Comparison of ENCODE assay signal across 8 cellular contexts in genomic region chr15:90957105-90957790, GRCh38. TPM values are rescaled to one million over a fixed set of nuclear protein-coding genes. Genes with fewer than 3 reads are reported as not detected.
DNase-seq lines count a peak whose midpoint lies in the region; ATAC-seq and TF ChIP-seq lines count a peak whose summit lies in the region.

No MANE protein-coding gene starts in this region.

- H3K4me1 Mint-ChIP-seq in WTC11, result peaks cover 16% of the 10 kb centered on the region

- H3K36me3 ChIP-seq in gastroesophageal sphincter (peaks cover 0 to 44% of the 10 kb centered on the region in 2 donors), ovary (no peaks in the 10 kb centered on the region)

- TF ChIP-seq CTCF in WTC11 (IDR thresholded peaks at IDR 0.05) (no peak), gastroesophageal sphincter (IDR thresholded peaks at IDR 0.05) (no peak), ovary (IDR thresholded peaks at IDR 0.05) (no peak)

- no peak for TF ChIP-seq POLR2A in gastroesophageal sphincter (IDR thresholded peaks at IDR 0.05)
- peak; percentile 7 for TF ChIP-seq POLR2A in ovary (IDR thresholded peaks at IDR 0.05)

- H3K36me3 Mint-ChIP-seq in WTC11, result peaks cover 33% of the 10 kb centered on the region

- intact Hi-C loops in ovary (cut with DNase I), result loop anchor here in 2 of 4 donors (5.0 to 10.0 kb wide), 2 partner anchors 315 to 318 kb away; no protein-coding TSS in a partner anchor

- CTCF ChIA-PET in WTC11 (lab: Charles Lee), result interaction anchor here (0.6 to 6.2 kb wide), 61 partner anchors 10 to 1382 kb away, joined by 3 to 264 read pairs (median 5); partner anchors contain the start of genes BLM, FES, HDDC3 and MAN2A2

- H3K4me1 ChIP-seq in gastroesophageal sphincter, result peaks cover 2 to 66% (median 16%) of the 10 kb centered on the region in 3 donors
- peaks cover 7% of the 10 kb centered on the region for H3K4me1 ChIP-seq in ovary (ENCODE audit: insufficient read depth)

- TF ChIP-seq EP300 in gastroesophageal sphincter (IDR thresholded peaks at IDR 0.05), result no peak
- no peak for TF ChIP-seq EP300 in ovary (IDR thresholded peaks at IDR 0.05)

- H3K9me3 ChIP-seq in gastroesophageal sphincter (no peaks in the 10 kb centered on the region), ovary (no peaks in the 10 kb centered on the region)

- no peak overlapping the region for H3K27ac Mint-ChIP-seq in WTC11

- peak overlapping the region; percentile 71 for H3K4me3 Mint-ChIP-seq in WTC11

- 20 to 40% methylated on average over 1 of the region's 58 CpGs for WGBS in gastroesophageal sphincter (ENCODE audit: low coverage in 1 of 2), 2 donors
- 4 to 5% (median 5%) methylated on average over 34 to 58 of the region's 58 CpGs for WGBS in ovary, 3 donors

- DNase-seq in ELR (ENCODE audit: low read depth) (peak; percentile 56), WTC11 (ENCODE audit: low spot score) (peak; percentile 61), ovary (peak in 3 of 5 donors; percentile 44 to 65 (median 54)), COR-L47 (lab: John Stamatoyannopoulos, UW) (no peak)
- no peak for DNase-seq in stimulated activated CD4-positive, alpha-beta T cell treated with anti-CD3 and anti-CD28 coated beads, Interleukin-2, amount 100 ng/mL, for 24 hours
- DNase-seq in stimulated activated naive CD4-positive, alpha-beta T cell (lab: John Stamatoyannopoulos, UW), result no peak

- ATAC-seq in WTC11 (peak; percentile 6), gastroesophageal sphincter (peak; percentile 6), HG02588 (IDR thresholded peaks at IDR 0.05; ENCODE audit: unreplicated experiment) (no peak)

- H3K9me3 Mint-ChIP-seq in WTC11, result no peaks in the 10 kb centered on the region

- no peaks in the 10 kb centered on the region for H3K27me3 Mint-ChIP-seq in WTC11 (ENCODE audit: low read depth)

- POLR2A ChIA-PET in WTC11 (lab: Charles Lee), result interaction anchor here (0.7 to 2.1 kb wide), 9 partner anchors 9 to 93 kb away, joined by 3 to 10 read pairs (median 4); partner anchors contain the start of genes PRC1 and UNC45A

- H3K4me3 ChIP-seq in gastroesophageal sphincter (peak overlapping the region; percentile 77 to 91), ovary (peak overlapping the region; percentile 80)

- H3K27me3 ChIP-seq in gastroesophageal sphincter, result no peaks in the 10 kb centered on the region
- no peaks in the 10 kb centered on the region for H3K27me3 ChIP-seq in ovary

- H3K27ac ChIP-seq in gastroesophageal sphincter (peak overlapping the region; percentile 70 to 85 (median 82)), ovary (peak overlapping the region; percentile 67 to 68)

TF ChIP-seq in WTC11, 78 proteins besides CTCF, POLR2A, EP300 and RAD21 (continues in another document):
- TF ChIP-seq ZNF263 (CRISPR knock-in tag; IDR thresholded peaks at IDR 0.05; ENCODE audit: low read depth) (no peak), HMGA2 (CRISPR knock-in tag; IDR thresholded peaks at IDR 0.05) (no peak), SMAD4 (CRISPR knock-in tag; IDR thresholded peaks at IDR 0.05) (no peak), ETV6 (CRISPR knock-in tag; IDR thresholded peaks at IDR 0.05) (no peak), NR3C1 (CRISPR knock-in tag; conservative IDR thresholded peaks at IDR 0.05; ENCODE audit: low read depth) (no peak), ZNF416 (CRISPR knock-in tag; IDR thresholded peaks at IDR 0.05) (no peak), NR2C2 (CRISPR knock-in tag; IDR thresholded peaks at IDR 0.05) (peak; percentile 15; the same call in 1 of the 2 replicates), NFE2L1 (CRISPR knock-in tag; IDR thresholded peaks at IDR 0.05) (peak; percentile 27; the same call in 1 of the 2 replicates), TEAD4 (CRISPR knock-in tag; IDR thresholded peaks at IDR 0.05) (no peak), ZNF317 (CRISPR knock-in tag; IDR thresholded peaks at IDR 0.05; ENCODE audit: borderline replicate concordance, low read depth) (no peak), NFYB (CRISPR knock-in tag; conservative IDR thresholded peaks at IDR 0.05; ENCODE audit: low read depth) (no peak), ZNF121 (CRISPR knock-in tag; IDR thresholded peaks at IDR 0.05) (no peak), AR (CRISPR knock-in tag; IDR thresholded peaks at IDR 0.05) (no peak), RORB (CRISPR knock-in tag; IDR thresholded peaks at IDR 0.05) (no peak), ESRRA (CRISPR knock-in tag; IDR thresholded peaks at IDR 0.05; ENCODE audit: borderline replicate concordance) (no peak)
- TF ChIP-seq, protein P1, sequence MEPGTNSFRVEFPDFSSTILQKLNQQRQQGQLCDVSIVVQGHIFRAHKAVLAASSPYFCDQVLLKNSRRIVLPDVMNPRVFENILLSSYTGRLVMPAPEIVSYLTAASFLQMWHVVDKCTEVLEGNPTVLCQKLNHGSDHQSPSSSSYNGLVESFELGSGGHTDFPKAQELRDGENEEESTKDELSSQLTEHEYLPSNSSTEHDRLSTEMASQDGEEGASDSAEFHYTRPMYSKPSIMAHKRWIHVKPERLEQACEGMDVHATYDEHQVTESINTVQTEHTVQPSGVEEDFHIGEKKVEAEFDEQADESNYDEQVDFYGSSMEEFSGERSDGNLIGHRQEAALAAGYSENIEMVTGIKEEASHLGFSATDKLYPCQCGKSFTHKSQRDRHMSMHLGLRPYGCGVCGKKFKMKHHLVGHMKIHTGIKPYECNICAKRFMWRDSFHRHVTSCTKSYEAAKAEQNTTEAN (CRISPR knock-in tag; IDR thresholded peaks at IDR 0.05), result 0 out of 2 replicates have a peak, but pooled peaks have one; percentile 16
- TF ChIP-seq, protein P2, sequence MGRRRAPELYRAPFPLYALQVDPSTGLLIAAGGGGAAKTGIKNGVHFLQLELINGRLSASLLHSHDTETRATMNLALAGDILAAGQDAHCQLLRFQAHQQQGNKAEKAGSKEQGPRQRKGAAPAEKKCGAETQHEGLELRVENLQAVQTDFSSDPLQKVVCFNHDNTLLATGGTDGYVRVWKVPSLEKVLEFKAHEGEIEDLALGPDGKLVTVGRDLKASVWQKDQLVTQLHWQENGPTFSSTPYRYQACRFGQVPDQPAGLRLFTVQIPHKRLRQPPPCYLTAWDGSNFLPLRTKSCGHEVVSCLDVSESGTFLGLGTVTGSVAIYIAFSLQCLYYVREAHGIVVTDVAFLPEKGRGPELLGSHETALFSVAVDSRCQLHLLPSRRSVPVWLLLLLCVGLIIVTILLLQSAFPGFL (CRISPR knock-in tag; IDR thresholded peaks at IDR 0.05; ENCODE audit: borderline replicate concordance), result no peak
- TF ChIP-seq, protein P3, sequence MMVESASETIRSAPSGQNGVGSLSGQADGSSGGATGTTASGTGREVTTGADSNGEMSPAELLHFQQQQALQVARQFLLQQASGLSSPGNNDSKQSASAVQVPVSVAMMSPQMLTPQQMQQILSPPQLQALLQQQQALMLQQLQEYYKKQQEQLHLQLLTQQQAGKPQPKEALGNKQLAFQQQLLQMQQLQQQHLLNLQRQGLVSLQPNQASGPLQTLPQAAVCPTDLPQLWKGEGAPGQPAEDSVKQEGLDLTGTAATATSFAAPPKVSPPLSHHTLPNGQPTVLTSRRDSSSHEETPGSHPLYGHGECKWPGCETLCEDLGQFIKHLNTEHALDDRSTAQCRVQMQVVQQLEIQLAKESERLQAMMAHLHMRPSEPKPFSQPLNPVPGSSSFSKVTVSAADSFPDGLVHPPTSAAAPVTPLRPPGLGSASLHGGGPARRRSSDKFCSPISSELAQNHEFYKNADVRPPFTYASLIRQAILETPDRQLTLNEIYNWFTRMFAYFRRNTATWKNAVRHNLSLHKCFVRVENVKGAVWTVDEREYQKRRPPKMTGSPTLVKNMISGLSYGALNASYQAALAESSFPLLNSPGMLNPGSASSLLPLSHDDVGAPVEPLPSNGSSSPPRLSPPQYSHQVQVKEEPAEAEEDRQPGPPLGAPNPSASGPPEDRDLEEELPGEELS (CRISPR knock-in tag; IDR thresholded peaks at IDR 0.05), result peak; percentile 44; the same call in 1 of the 2 replicates

RNA-seq across cellular contexts. Expression of gene RCCD1, which starts 2.6 kb away (rescaled TPM):
- total RNA-seq in WTC11 (2021), result 26.1 to 31.9 TPM (median 27.8 TPM) in 3 replicates
- total RNA-seq in gastroesophageal sphincter, result 10 to 100 TPM in 2 of 4 donors, 1 to 10 TPM in 2; 5.3 to 11.1 (median 9.0) TPM
- 10 to 100 TPM in 6 of 7 donors, 1 to 10 TPM in 1; 8.8 to 15.6 (median 13.5) TPM for total RNA-seq in ovary
- polyA plus RNA-seq in ovary, result 10 to 100 TPM in 1 of 2 donors, 1 to 10 TPM in 1; 8.7 to 13.0 TPM

RNA-seq across cellular contexts. Expression of gene UNC45A, which starts 22.2 kb away (rescaled TPM):
- total RNA-seq in WTC11 (2021), result 92.1 to 102 TPM (median 101 TPM) in 3 replicates
- 100 to 1,000 TPM in 2 of 4 donors, 10 to 100 TPM in 2; 63.7 to 116 (median 100) TPM for total RNA-seq in gastroesophageal sphincter
- total RNA-seq in ovary, result 10 to 100 TPM; 26.2 to 75.6 (median 56.1) TPM
- 10 to 100 TPM; 30.5 to 50.8 TPM for polyA plus RNA-seq in ovary

RNA-seq across cellular contexts. Expression of gene HDDC3, which starts 24.9 kb away (rescaled TPM):
- total RNA-seq in WTC11 (2021) (16.4 to 23.6 TPM (median 21.7 TPM) in 3 replicates), gastroesophageal sphincter (10 to 100 TPM in 2 of 4 donors, 1 to 10 TPM in 2; 5.9 to 17.1 (median 8.3) TPM), ovary (10 to 100 TPM; 11.7 to 17.2 (median 13.5) TPM)
- 10 to 100 TPM; 13.0 to 13.1 TPM for polyA plus RNA-seq in ovary

RNA-seq across cellular contexts. Expression of gene PRC1, which starts 37.1 kb away (rescaled TPM):
- total RNA-seq in WTC11 (2021) (114 to 130 TPM (median 121 TPM) in 3 replicates), gastroesophageal sphincter (10 to 100 TPM in 1 of 4 donors, 1 to 10 TPM in 3; 2.2 to 12.7 (median 4.5) TPM), ovary (1 to 10 TPM; 5.7 to 9.2 (median 6.8) TPM)
- 10 to 100 TPM in 1 of 2 donors, 1 to 10 TPM in 1; 6.5 to 13.2 TPM for polyA plus RNA-seq in ovary

RNA-seq across cellular contexts. Expression of gene MAN2A2, which starts 54.1 kb away (rescaled TPM):
- 27.9 to 31.5 TPM (median 31.0 TPM) in 3 replicates for total RNA-seq in WTC11 (2021)
- 10 to 100 TPM; 19.4 to 58.2 (median 44.9) TPM for total RNA-seq in gastroesophageal sphincter
- total RNA-seq in ovary, result 10 to 100 TPM; 25.3 to 66.5 (median 39.5) TPM
- 10 to 100 TPM; 25.8 to 29.1 TPM for polyA plus RNA-seq in ovary

Comparison
In these comparisons a context has a peak if more than half of its experiments do, and no peak if none do; other contexts are left out.
1. DNase-seq: peak in ELR (single experiment), WTC11 (single experiment) and ovary (3 of 5); none in stimulated activated CD4-positive, alpha-beta T cell treated with anti-CD3 and anti-CD28 coated beads, Interleukin-2, amount 100 ng/mL, for 24 hours (0 of 2), COR-L47 (single experiment) and stimulated activated naive CD4-positive, alpha-beta T cell (0 of 6).